Comparison of ENCODE assay signal across 6 cellular contexts in genomic region chr5:171531638-171532037, GRCh38.
"Had no signal": no experiment of that assay in that cellular context is flagged by ENCODE, and none has a peak within 500 bp of the region (broad histone marks: within the 10 kb centered on the region; RNA-seq: fewer than 3 reads in every experiment).

No MANE protein-coding gene starts in this region.

- ATAC-seq: GM23338, K562 had no signal

- H3K4me3 ChIP-seq: GM23338, K562 had no signal

- DNase-seq: H9, HCEC 1CT, HFFc6, IMR-90 had no signal
